Comparison of ENCODE assay signal across 8 cellular contexts in the genomic region with DNA sequence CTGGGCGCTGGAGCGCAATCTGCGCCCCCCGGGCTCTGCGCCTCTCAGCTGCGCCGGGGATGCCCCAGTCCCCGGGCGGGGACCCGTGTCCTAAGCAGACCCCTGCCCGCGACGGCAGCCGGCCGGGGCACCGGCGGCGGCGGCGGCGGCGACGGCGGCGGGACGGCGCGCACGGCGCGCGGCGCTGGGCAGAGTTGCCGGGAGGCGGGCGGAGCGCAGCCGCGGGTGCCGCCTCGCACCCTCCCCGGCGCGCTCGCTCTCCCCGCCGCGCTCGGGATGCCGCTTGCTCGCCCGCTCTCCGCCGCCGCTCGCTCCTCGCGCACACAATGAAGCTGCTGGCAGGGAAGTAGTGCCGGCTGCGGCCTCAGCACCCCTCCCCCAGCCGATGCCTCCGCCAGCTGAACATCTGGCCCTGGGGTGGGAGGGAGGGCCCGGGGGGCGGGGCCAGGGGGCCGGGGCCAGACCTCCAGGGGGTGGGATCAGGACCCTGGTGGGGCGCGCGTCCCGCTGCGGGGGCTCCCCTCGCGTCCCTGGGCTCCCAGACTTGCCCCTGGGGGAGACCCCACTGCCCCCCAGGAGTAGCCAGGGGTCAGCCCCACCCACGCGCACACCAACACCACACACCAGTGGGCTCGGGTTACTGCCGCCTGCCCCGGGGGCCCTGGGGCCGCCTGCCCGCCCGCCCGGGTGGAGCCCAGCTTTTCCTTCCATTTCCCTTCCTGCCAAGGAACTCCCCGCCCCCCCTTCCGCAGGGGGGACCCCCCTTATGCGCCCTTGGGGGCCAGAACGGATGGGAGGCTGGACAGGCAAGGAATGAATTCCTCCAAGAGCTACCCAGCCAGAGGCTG. TPM values are rescaled to one million over a fixed set of nuclear protein-coding genes. Genes with fewer than 3 reads are reported as not detected.
DNase-seq lines count a peak whose midpoint lies in the region; ATAC-seq lines count a peak whose summit lies in the region.

Gene RCOR2, minus strand, starts transcription at position 328 of the 848 bp plus-strand sequence. CDS start 708 bp downstream, outside the sequence.

- H3K36me3 Mint-ChIP-seq in activated naive CD4-positive, alpha-beta T cell treated with anti-CD3 and anti-CD28 coated beads, Interleukin-2, amount 50 U/mL, for 24 hours: no peaks in the 10 kb centered on the region

- WGBS in thymus: under 1% methylated on average over 85 of the region's 85 CpGs

- no peaks in the 10 kb centered on the region for H3K9me3 ChIP-seq in thymus (ENCODE audit: control insufficient read depth)

- peak within 1 kb of the TSS; percentile 54 for H3K4me3 ChIP-seq in thymus (ENCODE audit: low read length)

- peaks cover 10% of the 10 kb centered on the region for H3K4me1 Mint-ChIP-seq in activated naive CD4-positive, alpha-beta T cell treated with anti-CD3 and anti-CD28 coated beads, Interleukin-2, amount 50 U/mL, for 24 hours

- peaks cover 3% of the 10 kb centered on the region for H3K27me3 ChIP-seq in thymus (ENCODE audit: control insufficient read depth, insufficient read depth)

- H3K27me3 Mint-ChIP-seq in activated naive CD4-positive, alpha-beta T cell treated with anti-CD3 and anti-CD28 coated beads, Interleukin-2, amount 50 U/mL, for 24 hours: no peaks in the 10 kb centered on the region

- DNase-seq in GF-D8 (lab: John Stamatoyannopoulos, UW) (peak; percentile 58), M059J (ENCODE audit: low read depth) (peak; percentile 75), SHP77 (lab: John Stamatoyannopoulos, UW) (peak; percentile 71 to 82), germinal center (ENCODE audit: low spot score) (peak; percentile 88), nucleus accumbens (lab: John Stamatoyannopoulos, UW) (peak in 55 of 56 donors; percentile 17 to 91 (median 79))

- H3K9me3 Mint-ChIP-seq in activated naive CD4-positive, alpha-beta T cell treated with anti-CD3 and anti-CD28 coated beads, Interleukin-2, amount 50 U/mL, for 24 hours: no peaks in the 10 kb centered on the region

- H3K27ac Mint-ChIP-seq in activated naive CD4-positive, alpha-beta T cell treated with anti-CD3 and anti-CD28 coated beads, Interleukin-2, amount 50 U/mL, for 24 hours: peak within 1 kb of the TSS; percentile 41

- H3K27ac ChIP-seq in thymus (ENCODE audit: low read depth): no peak within 1 kb of the TSS

- ATAC-seq in HG02870 (IDR thresholded peaks at IDR 0.05; ENCODE audit: unreplicated experiment): no peak

- H3K4me1 ChIP-seq in thymus (ENCODE audit: control insufficient read depth, insufficient read depth, low read length): peaks cover 15% of the 10 kb centered on the region

- H3K4me3 Mint-ChIP-seq in activated naive CD4-positive, alpha-beta T cell treated with anti-CD3 and anti-CD28 coated beads, Interleukin-2, amount 50 U/mL, for 24 hours: peak within 1 kb of the TSS; percentile 85

- no peaks in the 10 kb centered on the region for H3K36me3 ChIP-seq in thymus (ENCODE audit: control insufficient read depth, insufficient read depth)

RNA-seq across cellular contexts. Expression of gene RCOR2, which starts in this region (rescaled TPM):
- total RNA-seq in M059J (2014; rRNA removed; shearing (Covaris generic)): 1.1 and 1.9 TPM in 2 replicates
- 0.87 TPM for polyA plus RNA-seq in thymus
